ENCODE assay signal across 25 cellular contexts in the genomic region with DNA sequence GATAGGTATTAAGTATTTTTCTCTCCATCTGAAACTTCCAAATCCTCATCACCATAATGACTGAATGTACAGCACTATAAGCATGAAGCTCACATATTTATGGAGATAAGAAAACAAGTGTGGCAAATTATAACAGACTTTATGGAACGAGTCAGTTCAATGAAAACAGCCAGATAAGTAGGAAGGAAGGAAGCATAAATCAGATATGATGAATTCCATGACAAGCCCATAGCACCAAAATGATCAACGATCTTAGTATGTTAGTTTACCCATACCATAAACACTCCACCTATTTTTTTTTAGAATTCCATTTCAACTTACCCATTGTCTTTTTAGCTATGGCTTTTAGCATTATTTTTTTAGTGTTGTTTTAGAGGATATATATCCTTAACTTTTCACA.
"Had no signal": no experiment of that assay in that cellular context is flagged by ENCODE, and none has a peak within 500 bp of the region (broad histone marks: within the 10 kb centered on the region; RNA-seq: fewer than 3 reads in every experiment).

No MANE protein-coding gene starts in this region.

- H3K27ac Mint-ChIP-seq: memory B cell; naive B cell; nephron; stimulated activated effector memory CD8-positive, alpha-beta T cell treated with anti-CD3 and anti-CD28 coated beads, Interleukin-12 subunit alpha, Interleukin-12 subunit beta, amount 100 ng/mL, for 72 hours had no signal

- H3K4me1 ChIP-seq: parathyroid adenoma had no signal

- H3K27ac ChIP-seq: esophagus squamous epithelium, left ventricle myocardium inferior, lower lobe of right lung, parathyroid adenoma, psoas muscle, right lobe of liver, tibial artery, upper lobe of left lung, uterus had no signal

- H3K9me3 ChIP-seq: esophagus squamous epithelium, gastroesophageal sphincter, left ventricle myocardium inferior, lower lobe of right lung, psoas muscle, right lobe of liver, tibial artery, upper lobe of left lung, uterus had no signal

- H3K27me3 ChIP-seq: esophagus squamous epithelium, gastroesophageal sphincter, right lobe of liver, tibial artery, upper lobe of left lung, uterus had no signal

- H3K9ac ChIP-seq: parathyroid adenoma had no signal

- H3K9me3 Mint-ChIP-seq: effector memory CD8-positive, alpha-beta T cell; memory B cell; nephron; stimulated activated effector memory CD8-positive, alpha-beta T cell treated with anti-CD3 and anti-CD28 coated beads, Interleukin-12 subunit alpha, Interleukin-12 subunit beta, amount 100 ng/mL, for 72 hours had no signal

- H3K79me2 ChIP-seq: parathyroid adenoma had no signal

- H3K4me1 Mint-ChIP-seq: memory B cell, naive B cell had no signal

- ATAC-seq: effector memory CD8-positive, alpha-beta T cell; gastroesophageal sphincter; lower lobe of right lung; psoas muscle; right lobe of liver; stimulated activated effector memory CD8-positive, alpha-beta T cell treated with anti-CD3 and anti-CD28 coated beads, Interleukin-12 subunit alpha, Interleukin-12 subunit beta, amount 100 ng/mL, for 72 hours; stimulated activated naive CD8-positive, alpha-beta T cell treated with anti-CD3 and anti-CD28 coated beads, Interleukin-15, Interleukin-2, amounts not matched to agents 100 U/mL and 50 U/mL, for 24 hours had no signal

- H3K36me3 Mint-ChIP-seq: memory B cell; naive B cell; stimulated activated effector memory CD8-positive, alpha-beta T cell treated with anti-CD3 and anti-CD28 coated beads, Interleukin-12 subunit alpha, Interleukin-12 subunit beta, amount 100 ng/mL, for 72 hours had no signal

- H2AFZ ChIP-seq: parathyroid adenoma had no signal

- H3K4me3 ChIP-seq: esophagus squamous epithelium, gastroesophageal sphincter, left ventricle myocardium inferior, lower lobe of right lung, psoas muscle, right lobe of liver, tibial artery, upper lobe of left lung, uterus had no signal

- H3K4me3 Mint-ChIP-seq: effector memory CD8-positive, alpha-beta T cell; memory B cell; naive B cell; nephron; stimulated activated effector memory CD8-positive, alpha-beta T cell treated with anti-CD3 and anti-CD28 coated beads, Interleukin-12 subunit alpha, Interleukin-12 subunit beta, amount 100 ng/mL, for 72 hours had no signal

- H3K36me3 ChIP-seq: esophagus squamous epithelium, gastroesophageal sphincter, left ventricle myocardium inferior, lower lobe of right lung, right lobe of liver, tibial artery, upper lobe of left lung, uterus had no signal

- H3K27me3 Mint-ChIP-seq: effector memory CD8-positive, alpha-beta T cell; memory B cell; naive B cell had no signal

- DNase-seq: cortex of kidney; effector memory CD8-positive, alpha-beta T cell; esophagus squamous epithelium; foreskin fibroblast; glutamatergic neuron; islet precursor cell; left ventricle myocardium inferior; lower lobe of right lung; midbrain; naive B cell; occipital lobe; psoas muscle; retina; right lobe of liver; stimulated activated CD4-positive, alpha-beta T cell treated with anti-CD3 and anti-CD28 coated beads, Interleukin-4, amount 100 ng/mL, for 1 hour; stimulated activated CD8-positive, alpha-beta memory T cell treated with anti-CD3 and anti-CD28 coated beads, Interleukin-4, amount 100 ng/mL, for 48 hours; stimulated activated naive CD8-positive, alpha-beta T cell treated with anti-CD3 and anti-CD28 coated beads, Interleukin-15, Interleukin-2, amounts not matched to agents 100 U/mL and 50 U/mL, for 24 hours; tibial artery; upper lobe of left lung; uterus had no signal
